10 cellular contexts compared by ENCODE assay signal in genomic region chrX:75038925-75039324, GRCh38.
DNase-seq lines count a peak whose midpoint lies in the region; ATAC-seq and TF ChIP-seq lines count a peak whose summit lies in the region.
"Had no signal": no experiment of that assay in that cellular context is flagged by ENCODE, and none has a peak within 500 bp of the region (broad histone marks: within the 10 kb centered on the region; RNA-seq: fewer than 3 reads in every experiment).

No MANE protein-coding gene starts in this region.

- no peak overlapping the region for H2AK5ac ChIP-seq in mesenchymal stem cell (ENCODE audit: low read length, severe bottlenecking)

- H3K79me1 ChIP-seq in mesenchymal stem cell (replicated peaks; ENCODE audit: low read length, poor library complexity, severe bottlenecking), result no peaks in the 10 kb centered on the region

- peak; percentile 51 for ATAC-seq in activated CD4-positive, alpha-beta T cell treated with anti-CD3 and anti-CD28 coated beads for 36 hours
- ATAC-seq in omental fat pad (ENCODE audit: low FRiP score) (no peak), GM19467 (IDR thresholded peaks at IDR 0.05; ENCODE audit: unreplicated experiment) (no peak)

- no peak overlapping the region for H4K91ac ChIP-seq in mesenchymal stem cell (ENCODE audit: low read length)

- H3K4me3 ChIP-seq in mesenchymal stem cell (ENCODE audit: insufficient read depth in 1 of 2, low read depth in 1 of 2, low read length in 2 of 2), result no peak overlapping the region

- no peaks in the 10 kb centered on the region for H3K27me3 ChIP-seq in mesenchymal stem cell (ENCODE audit: control insufficient read depth in 1 of 2, insufficient read depth in 1 of 2, low read length in 2 of 2)

- no peak for TF ChIP-seq CTCF in omental fat pad (IDR thresholded peaks at IDR 0.05)

- H3K27ac ChIP-seq in mesenchymal stem cell (ENCODE audit: low read length, poor library complexity, severe bottlenecking), result no peak overlapping the region

- H2BK5ac ChIP-seq in mesenchymal stem cell (ENCODE audit: low read depth, low read length, poor library complexity, severe bottlenecking), result no peak overlapping the region

- H3K27ac Mint-ChIP-seq in activated CD4-positive, alpha-beta T cell treated with anti-CD3 and anti-CD28 coated beads for 36 hours, result no peak overlapping the region
- H3K27ac Mint-ChIP-seq in activated naive CD8-positive, alpha-beta T cell treated with anti-CD3 and anti-CD28 coated beads for 36 hours, result no peak overlapping the region

- CTCF ChIA-PET in activated CD4-positive, alpha-beta T cell treated with anti-CD3 and anti-CD28 coated beads for 36 hours (lab: Charles Lee), result no interaction called here

- no peak overlapping the region for H2BK15ac ChIP-seq in mesenchymal stem cell (ENCODE audit: low read depth, poor library complexity, severe bottlenecking)

- H2BK12ac ChIP-seq in mesenchymal stem cell (ENCODE audit: low read length in 2 of 2), result no peak overlapping the region

- 92% methylated on average over 1 of the region's 1 CpG for WGBS in mesenchymal stem cell

- no peak overlapping the region for H3K4me3 Mint-ChIP-seq in activated CD4-positive, alpha-beta T cell treated with anti-CD3 and anti-CD28 coated beads for 36 hours
- H3K4me3 Mint-ChIP-seq in activated naive CD8-positive, alpha-beta T cell treated with anti-CD3 and anti-CD28 coated beads for 36 hours, result no peak overlapping the region

- no peak overlapping the region for H3K23ac ChIP-seq in mesenchymal stem cell (ENCODE audit: low read length in 2 of 2)

- POLR2A ChIA-PET in activated CD4-positive, alpha-beta T cell treated with anti-CD3 and anti-CD28 coated beads for 36 hours (lab: Charles Lee), result no interaction called here

- H3K9me3 ChIP-seq in mesenchymal stem cell (ENCODE audit: control insufficient read depth, low read length), result peaks cover 10% of the 10 kb centered on the region

- H2BK120ac ChIP-seq in mesenchymal stem cell (ENCODE audit: low read depth, low read length), result no peak overlapping the region

- H3K9me3 Mint-ChIP-seq in activated CD4-positive, alpha-beta T cell treated with anti-CD3 and anti-CD28 coated beads for 36 hours (ENCODE audit: low read depth), result peaks cover 18% of the 10 kb centered on the region
- H3K9me3 Mint-ChIP-seq in activated naive CD8-positive, alpha-beta T cell treated with anti-CD3 and anti-CD28 coated beads for 36 hours, result peaks cover 7% of the 10 kb centered on the region

- no peak overlapping the region for H2AFZ ChIP-seq in mesenchymal stem cell (ENCODE audit: low read depth, low read length)

- H3K4me1 Mint-ChIP-seq in activated CD4-positive, alpha-beta T cell treated with anti-CD3 and anti-CD28 coated beads for 36 hours, result no peaks in the 10 kb centered on the region
- H3K4me1 Mint-ChIP-seq in activated naive CD8-positive, alpha-beta T cell treated with anti-CD3 and anti-CD28 coated beads for 36 hours, result no peaks in the 10 kb centered on the region

- no peak overlapping the region for H4K8ac ChIP-seq in mesenchymal stem cell (ENCODE audit: low read length)

- no peak overlapping the region for H3K18ac ChIP-seq in mesenchymal stem cell (ENCODE audit: low read depth in 1 of 2, low read length in 2 of 2)

- no peak overlapping the region for H3K4me2 ChIP-seq in mesenchymal stem cell (ENCODE audit: low read length, poor library complexity, severe bottlenecking)

- intact Hi-C loops in activated CD4-positive, alpha-beta T cell treated with anti-CD3 and anti-CD28 coated beads for 36 hours (cut with DNase I, micrococcal nuclease), result loop anchor here in 1 of 2 experiments (1.0 to 5.0 kb wide), 2 partner anchors 564 to 1213 kb away; no protein-coding TSS in a partner anchor

- H3K9ac ChIP-seq in mesenchymal stem cell (ENCODE audit: low read length), result no peak overlapping the region

- H3K14ac ChIP-seq in mesenchymal stem cell (ENCODE audit: low read length in 2 of 2), result no peak overlapping the region

- H3K27me3 Mint-ChIP-seq in activated CD4-positive, alpha-beta T cell treated with anti-CD3 and anti-CD28 coated beads for 36 hours, result no peaks in the 10 kb centered on the region
- no peaks in the 10 kb centered on the region for H3K27me3 Mint-ChIP-seq in activated naive CD8-positive, alpha-beta T cell treated with anti-CD3 and anti-CD28 coated beads for 36 hours

- no peak overlapping the region for H3K4ac ChIP-seq in mesenchymal stem cell (ENCODE audit: low read depth in 1 of 2, low read length in 2 of 2)

- no peaks in the 10 kb centered on the region for H3K36me3 Mint-ChIP-seq in activated CD4-positive, alpha-beta T cell treated with anti-CD3 and anti-CD28 coated beads for 36 hours (ENCODE audit: low read depth)
- peaks cover 7% of the 10 kb centered on the region for H3K36me3 Mint-ChIP-seq in activated naive CD8-positive, alpha-beta T cell treated with anti-CD3 and anti-CD28 coated beads for 36 hours

- no peaks in the 10 kb centered on the region for H3K4me1 ChIP-seq in mesenchymal stem cell (ENCODE audit: control insufficient read depth, insufficient read depth, low read depth, low read length)

- peak; percentile 47 for DNase-seq in activated CD4-positive, alpha-beta T cell treated with anti-CD3 and anti-CD28 coated beads for 36 hours
- no peak for DNase-seq in activated CD4-positive, alpha-beta T cell treated with anti-CD3 and anti-CD28 coated beads, Interleukin-2, amount 50 U/mL, for 4 hours
- DNase-seq in HT-29 (ENCODE audit: low spot score), result peak; percentile 65
- peak; percentile 2 for DNase-seq in activated naive CD8-positive, alpha-beta T cell treated with anti-CD3 and anti-CD28 coated beads for 36 hours
- peak; percentile 2 for DNase-seq in mesenchymal stem cell
- DNase-seq in NOMO-1 treated with dmso at 0.1 percent for 144 hours (lab: John Stamatoyannopoulos, UW; ENCODE audit: unreplicated experiment), result no peak
- DNase-seq in omental fat pad (ENCODE audit: low spot score), result no peak
- DNase-seq: activated gamma-delta T cell, GOT3 had no signal

- H3K36me3 ChIP-seq in mesenchymal stem cell (ENCODE audit: control insufficient read depth in 1 of 2, insufficient read depth in 2 of 2, low read depth in 1 of 2, low read length in 2 of 2), result no peaks in the 10 kb centered on the region

Comparison
In these comparisons a context has a peak if more than half of its experiments do, and no peak if none do; other contexts are left out.
1. DNase-seq: peak in activated CD4-positive, alpha-beta T cell treated with anti-CD3 and anti-CD28 coated beads for 36 hours (single experiment), HT-29 (single experiment), activated naive CD8-positive, alpha-beta T cell treated with anti-CD3 and anti-CD28 coated beads for 36 hours (single experiment) and mesenchymal stem cell (single experiment); none in activated CD4-positive, alpha-beta T cell treated with anti-CD3 and anti-CD28 coated beads, Interleukin-2, amount 50 U/mL, for 4 hours (0 of 2), NOMO-1 treated with dmso at 0.1 percent for 144 hours (single experiment) and omental fat pad (single experiment).